Comparison of ENCODE assay signal across 12 cellular contexts in the genomic region with DNA sequence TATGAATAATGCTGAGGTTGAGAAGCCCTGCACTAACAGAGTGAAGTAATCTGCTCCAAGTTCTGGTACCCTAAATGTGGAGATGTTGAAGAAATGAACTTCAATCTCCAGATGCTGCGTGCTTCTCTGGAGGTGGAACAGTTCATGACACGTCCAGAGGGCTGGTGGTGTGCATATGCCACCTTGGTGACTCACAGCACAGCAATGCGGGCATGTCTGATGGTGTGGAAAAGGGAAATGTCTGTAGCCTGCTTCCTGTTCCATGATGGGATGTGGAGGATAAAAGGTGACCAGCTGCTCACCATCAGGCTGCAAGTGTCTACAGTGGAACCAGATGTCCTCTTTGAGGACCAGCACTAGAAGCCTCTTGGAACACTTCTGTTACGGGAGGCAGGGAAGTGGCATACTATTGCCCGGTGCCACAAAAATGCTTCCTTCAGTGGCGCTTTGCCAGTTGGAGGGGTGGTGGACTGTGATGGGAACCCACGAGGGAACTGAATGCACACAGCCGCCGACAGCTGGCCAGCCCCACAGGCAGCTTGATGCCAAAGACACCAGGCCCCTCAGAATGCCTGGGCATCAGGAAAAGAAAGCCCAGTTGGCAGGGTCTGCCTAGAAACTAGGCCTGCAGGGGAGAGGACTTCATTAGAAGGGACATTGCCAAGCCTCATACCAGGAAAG. TPM values are rescaled to one million over a fixed set of nuclear protein-coding genes. Genes with fewer than 3 reads are reported as not detected.
A peak's percentile ranks its signal among the peaks of the same experiment; 100 is the strongest.
DNase-seq lines count a peak whose midpoint lies in the region; ATAC-seq and TF ChIP-seq lines count a peak whose summit lies in the region.
"Had no signal": no experiment of that assay in that cellular context is flagged by ENCODE, and none has a peak within 500 bp of the region (broad histone marks: within the 10 kb centered on the region; RNA-seq: fewer than 3 reads in every experiment).

No MANE protein-coding gene starts in this region.

- peaks cover 5% of the 10 kb centered on the region for H3K4me1 ChIP-seq in adipocyte (ENCODE audit: control insufficient read depth, insufficient read depth, low read length)
- no peaks in the 10 kb centered on the region for H3K4me1 ChIP-seq in right atrium auricular region
- H3K4me1 ChIP-seq: prostate gland had no signal

- peak overlapping the region; percentile 17 for H3K27ac Mint-ChIP-seq in CD4-positive, alpha-beta T cell
- H3K27ac Mint-ChIP-seq: activated B cell treated with CpG ODN at 0.5 μM for 24 hours had no signal

- H3K4me3 Mint-ChIP-seq in CD4-positive, alpha-beta T cell = no peak overlapping the region
- H3K4me3 Mint-ChIP-seq: activated B cell treated with CpG ODN at 0.5 μM for 24 hours had no signal

- no peak for TF ChIP-seq CTCF in CD4-positive, alpha-beta T cell (IDR thresholded peaks at IDR 0.05)
- TF ChIP-seq CTCF in right atrium auricular region (IDR thresholded peaks at IDR 0.05) = no peak

- H3K4me3 ChIP-seq in adipocyte (ENCODE audit: low read length) = no peak overlapping the region
- H3K4me3 ChIP-seq in right atrium auricular region = no peak overlapping the region
- H3K4me3 ChIP-seq: K562, prostate gland had no signal

- H3K36me3 Mint-ChIP-seq in CD4-positive, alpha-beta T cell (ENCODE audit: low read depth) = peaks cover 33% of the 10 kb centered on the region

- no peaks in the 10 kb centered on the region for H3K9me3 ChIP-seq in CD4-positive, alpha-beta T cell (ENCODE audit: control insufficient read depth, low read length)
- no peaks in the 10 kb centered on the region for H3K9me3 ChIP-seq in adipocyte (ENCODE audit: control insufficient read depth, low read length)
- no peaks in the 10 kb centered on the region for H3K9me3 ChIP-seq in right atrium auricular region
- H3K9me3 ChIP-seq: prostate gland had no signal

- no peaks in the 10 kb centered on the region for H3K4me1 Mint-ChIP-seq in CD4-positive, alpha-beta T cell (ENCODE audit: low read depth)

- POLR2A ChIA-PET in CD4-positive, alpha-beta T cell (lab: Charles Lee) = interaction anchor here (1.9 kb wide), 1 partner anchor 20 kb away, joined by 4 read pairs; the partner anchor contains the start of gene SNX11

- H3K27me3 Mint-ChIP-seq in CD4-positive, alpha-beta T cell = no peaks in the 10 kb centered on the region
- H3K27me3 Mint-ChIP-seq: activated B cell treated with CpG ODN at 0.5 μM for 24 hours had no signal

- CTCF ChIA-PET in CD4-positive, alpha-beta T cell (lab: Charles Lee) = no interaction called here

- intact Hi-C loops in CD4-positive, alpha-beta T cell (cut with DNase I, micrococcal nuclease) = no loop called here
- intact Hi-C loops in left colon (cut with DNase I, micrococcal nuclease) = loop anchor here in 1 of 2 donors (5.0 kb wide), 1 partner anchor 100 kb away; no protein-coding TSS in a partner anchor

- ATAC-seq in CD4-positive, alpha-beta T cell (ENCODE audit: poor library complexity) = no peak
- ATAC-seq in left colon (peak; percentile 52), HG03571 (IDR thresholded peaks at IDR 0.05; ENCODE audit: unreplicated experiment) (no peak), GM18868 (IDR thresholded peaks at IDR 0.05; ENCODE audit: unreplicated experiment) (no peak)
- ATAC-seq: K562, left cardiac atrium had no signal

- H3K9ac ChIP-seq in adipocyte (ENCODE audit: low read length) = no peak overlapping the region

- no peaks in the 10 kb centered on the region for H3K9me3 Mint-ChIP-seq in CD4-positive, alpha-beta T cell
- H3K9me3 Mint-ChIP-seq: activated B cell treated with CpG ODN at 0.5 μM for 24 hours had no signal

- no peaks in the 10 kb centered on the region for H3K27me3 ChIP-seq in CD4-positive, alpha-beta T cell (ENCODE audit: control insufficient read depth, insufficient read depth, low read length)
- H3K27me3 ChIP-seq in adipocyte (replicated peaks; ENCODE audit: control insufficient read depth, insufficient read depth, low read length) = no peaks in the 10 kb centered on the region
- no peaks in the 10 kb centered on the region for H3K27me3 ChIP-seq in right atrium auricular region

- no peak for DNase-seq in CD4-positive, alpha-beta T cell
- DNase-seq in HS-5 (ENCODE audit: low read depth) (peak; percentile 46), adipocyte (ENCODE audit: low read depth) (peak; percentile 14), left colon (no peak), right atrium auricular region (ENCODE audit: low spot score) (no peak), dedifferentiated amniotic fluid mesenchymal stem cell (ENCODE audit: extremely low spot score) (no peak)
- DNase-seq: activated B cell treated with CpG ODN at 0.5 μM for 24 hours, left cardiac atrium had no signal

- no peak overlapping the region for H3K27ac ChIP-seq in CD4-positive, alpha-beta T cell (ENCODE audit: low read depth, low read length)
- H3K27ac ChIP-seq in right atrium auricular region = no peak overlapping the region
- H3K27ac ChIP-seq: prostate gland had no signal

- H3K36me3 ChIP-seq in adipocyte (ENCODE audit: control insufficient read depth, insufficient read depth, low read length, severe bottlenecking) (peaks cover 16% of the 10 kb centered on the region), right atrium auricular region (peaks cover 10% of the 10 kb centered on the region)
- H3K36me3 ChIP-seq: prostate gland had no signal

RNA-seq across cellular contexts. Expression of gene SNX11, which starts 19.9 kb away (rescaled TPM):
- 1 to 10 TPM; 6.8 to 8.7 TPM for total RNA-seq in CD4-positive, alpha-beta T cell
- 10 to 100 TPM; 19.2 to 20.7 TPM for total RNA-seq in left colon
- 1 to 10 TPM; 5.4 to 9.3 TPM for total RNA-seq in right atrium auricular region

RNA-seq across cellular contexts. Expression of gene CBX1, which starts 26.2 kb away (rescaled TPM):
- total RNA-seq in CD4-positive, alpha-beta T cell = 1 to 10 TPM; 5.5 to 6.6 TPM
- total RNA-seq in left colon (10 to 100 TPM; 22.7 to 31.0 TPM), right atrium auricular region (10 to 100 TPM; 18.3 to 22.1 TPM)

Comparison
In these comparisons a context has a peak if more than half of its experiments do, and no peak if none do; other contexts are left out.
1. DNase-seq: peak in HS-5 (single experiment) and adipocyte (single experiment); none in CD4-positive, alpha-beta T cell (0 of 10), left colon (0 of 2), right atrium auricular region (single experiment) and dedifferentiated amniotic fluid mesenchymal stem cell (single experiment).